Comparison of ENCODE assay signal across 9 cellular contexts in the genomic region with DNA sequence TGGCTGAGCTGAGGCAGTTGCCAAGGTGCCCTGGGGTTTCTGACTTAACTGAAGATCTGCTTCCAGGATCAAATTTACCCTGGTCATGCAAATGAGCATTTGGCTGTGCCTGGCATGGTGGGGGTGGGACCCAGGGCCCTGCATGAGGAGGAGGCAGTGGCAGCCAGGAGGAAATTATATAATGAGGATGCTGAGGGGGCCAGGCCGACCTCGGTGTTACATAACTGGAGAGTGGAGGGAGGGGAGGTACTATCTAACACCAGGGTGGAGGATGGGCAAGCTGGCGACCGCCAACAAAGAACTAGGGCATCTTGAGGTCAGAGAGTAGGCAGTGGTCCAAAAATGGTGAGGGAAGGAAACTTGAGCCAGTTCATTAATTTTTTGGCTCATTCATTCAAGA. TPM values are rescaled to one million over a fixed set of nuclear protein-coding genes. Genes with fewer than 3 reads are reported as not detected.
DNase-seq lines count a peak whose midpoint lies in the region; ATAC-seq and TF ChIP-seq lines count a peak whose summit lies in the region.
"Had no signal": no experiment of that assay in that cellular context is flagged by ENCODE, and none has a peak within 500 bp of the region (broad histone marks: within the 10 kb centered on the region; RNA-seq: fewer than 3 reads in every experiment).

No MANE protein-coding gene starts in this region.

- no peak for TF ChIP-seq CTCF in upper lobe of right lung (IDR thresholded peaks at IDR 0.05)
- TF ChIP-seq CTCF in foreskin keratinocyte (conservative IDR thresholded peaks at IDR 0.05) = no peak

- no peak overlapping the region for H3K4me3 ChIP-seq in upper lobe of right lung

- no peaks in the 10 kb centered on the region for H3K9me3 Mint-ChIP-seq in activated naive CD4-positive, alpha-beta T cell treated with anti-CD3 and anti-CD28 coated beads, Interleukin-2, amount 50 U/mL, for 24 hours
- H3K9me3 Mint-ChIP-seq in activated naive CD4-positive, alpha-beta T cell treated with anti-CD3 and anti-CD28 coated beads, Interleukin-2, amount 10 ng/mL, durations not matched to agents 7 days and 5 days = no peaks in the 10 kb centered on the region
- no peaks in the 10 kb centered on the region for H3K9me3 Mint-ChIP-seq in natural killer cell treated with Interleukin-12 subunit alpha and Interleukin-12 subunit beta and Interleukin-15 and Interleukin-18, amount 100 ng/mL, for 72 hours

- peak overlapping the region; percentile 73 for H3K27ac ChIP-seq in upper lobe of right lung
- no peak overlapping the region for H3K27ac ChIP-seq in foreskin keratinocyte

- peak overlapping the region; percentile 60 for H3K27ac Mint-ChIP-seq in activated naive CD4-positive, alpha-beta T cell treated with anti-CD3 and anti-CD28 coated beads, Interleukin-2, amount 50 U/mL, for 24 hours
- H3K27ac Mint-ChIP-seq in activated naive CD4-positive, alpha-beta T cell treated with anti-CD3 and anti-CD28 coated beads, Interleukin-2, amount 10 ng/mL, durations not matched to agents 7 days and 5 days = no peak overlapping the region
- peak overlapping the region; percentile 82 to 92 for H3K27ac Mint-ChIP-seq in natural killer cell treated with Interleukin-12 subunit alpha and Interleukin-12 subunit beta and Interleukin-15 and Interleukin-18, amount 100 ng/mL, for 72 hours

- H3K36me3 ChIP-seq in upper lobe of right lung = peaks cover 75% of the 10 kb centered on the region

- no peak for ATAC-seq in natural killer cell treated with Interleukin-12 subunit alpha and Interleukin-12 subunit beta and Interleukin-15 and Interleukin-18, amount 100 ng/mL, for 72 hours
- ATAC-seq in upper lobe of right lung (no peak), foreskin keratinocyte (no peak)

- CTCF ChIA-PET in activated naive CD4-positive, alpha-beta T cell treated with anti-CD3 and anti-CD28 coated beads, Interleukin-2, amount 10 ng/mL, durations not matched to agents 7 days and 5 days (lab: Charles Lee) = interaction anchor here (1.2 to 1.5 kb wide), 2 partner anchors 37 to 50 kb away, joined by 3 to 5 read pairs; no protein-coding TSS in a partner anchor

- intact Hi-C loops in upper lobe of right lung (cut with DNase I) = loop anchor here (10.0 kb wide), 1 partner anchor 47 kb away; no protein-coding TSS in a partner anchor

- no peaks in the 10 kb centered on the region for H3K9me3 ChIP-seq in upper lobe of right lung

- H3K4me1 Mint-ChIP-seq in activated naive CD4-positive, alpha-beta T cell treated with anti-CD3 and anti-CD28 coated beads, Interleukin-2, amount 50 U/mL, for 24 hours = peaks cover 43% of the 10 kb centered on the region
- H3K4me1 Mint-ChIP-seq in activated naive CD4-positive, alpha-beta T cell treated with anti-CD3 and anti-CD28 coated beads, Interleukin-2, amount 10 ng/mL, durations not matched to agents 7 days and 5 days = peaks cover 30% of the 10 kb centered on the region
- peaks cover 46 to 54% of the 10 kb centered on the region in 2 donors for H3K4me1 Mint-ChIP-seq in natural killer cell treated with Interleukin-12 subunit alpha and Interleukin-12 subunit beta and Interleukin-15 and Interleukin-18, amount 100 ng/mL, for 72 hours (ENCODE audit: low read depth in 2 of 2)

- no peaks in the 10 kb centered on the region for H3K27me3 Mint-ChIP-seq in activated naive CD4-positive, alpha-beta T cell treated with anti-CD3 and anti-CD28 coated beads, Interleukin-2, amount 50 U/mL, for 24 hours
- no peaks in the 10 kb centered on the region for H3K27me3 Mint-ChIP-seq in activated naive CD4-positive, alpha-beta T cell treated with anti-CD3 and anti-CD28 coated beads, Interleukin-2, amount 10 ng/mL, durations not matched to agents 7 days and 5 days
- H3K27me3 Mint-ChIP-seq in natural killer cell treated with Interleukin-12 subunit alpha and Interleukin-12 subunit beta and Interleukin-15 and Interleukin-18, amount 100 ng/mL, for 72 hours = no peaks in the 10 kb centered on the region

- H3K36me3 Mint-ChIP-seq in activated naive CD4-positive, alpha-beta T cell treated with anti-CD3 and anti-CD28 coated beads, Interleukin-2, amount 50 U/mL, for 24 hours = peaks cover 1% of the 10 kb centered on the region
- peaks cover 63% of the 10 kb centered on the region for H3K36me3 Mint-ChIP-seq in activated naive CD4-positive, alpha-beta T cell treated with anti-CD3 and anti-CD28 coated beads, Interleukin-2, amount 10 ng/mL, durations not matched to agents 7 days and 5 days
- H3K36me3 Mint-ChIP-seq in natural killer cell treated with Interleukin-12 subunit alpha and Interleukin-12 subunit beta and Interleukin-15 and Interleukin-18, amount 100 ng/mL, for 72 hours = peaks cover 13% of the 10 kb centered on the region

- H3K27me3 ChIP-seq in upper lobe of right lung = no peaks in the 10 kb centered on the region
- no peaks in the 10 kb centered on the region for H3K27me3 ChIP-seq in foreskin keratinocyte

- H3K4me1 ChIP-seq in upper lobe of right lung (peaks cover 81% of the 10 kb centered on the region), foreskin keratinocyte (peaks cover 18% of the 10 kb centered on the region)

- no peak overlapping the region for H3K4me3 Mint-ChIP-seq in activated naive CD4-positive, alpha-beta T cell treated with anti-CD3 and anti-CD28 coated beads, Interleukin-2, amount 50 U/mL, for 24 hours
- H3K4me3 Mint-ChIP-seq in activated naive CD4-positive, alpha-beta T cell treated with anti-CD3 and anti-CD28 coated beads, Interleukin-2, amount 10 ng/mL, durations not matched to agents 7 days and 5 days = no peak overlapping the region
- peak overlapping the region; percentile 66 for H3K4me3 Mint-ChIP-seq in natural killer cell treated with Interleukin-12 subunit alpha and Interleukin-12 subunit beta and Interleukin-15 and Interleukin-18, amount 100 ng/mL, for 72 hours

- no peak for DNase-seq in activated naive CD4-positive, alpha-beta T cell treated with anti-CD3 and anti-CD28 coated beads, Interleukin-2, amount 10 ng/mL, durations not matched to agents 7 days and 5 days
- DNase-seq in cerebellum (ENCODE audit: low spot score) (peak; percentile 23), upper lobe of right lung (no peak), cerebellar nuclear complex (lab: John Stamatoyannopoulos, UW) (no peak), foreskin keratinocyte (no peak), HCEC 1CT (no peak)
- DNase-seq in natural killer cell treated with Interleukin-12 subunit alpha and Interleukin-12 subunit beta and Interleukin-15 and Interleukin-18, amount 100 ng/mL, for 72 hours (ENCODE audit: low spot score) = no peak
- DNase-seq: activated CD8-positive, alpha-beta memory T cell treated with anti-CD3 and anti-CD28 coated beads for 24 hours had no signal

RNA-seq across cellular contexts. Expression of a gene that starts 16.4 kb away (rescaled TPM):
- total RNA-seq in cerebellum (9.1 TPM), upper lobe of right lung (62.8 TPM), foreskin keratinocyte (16.6 and 21.9 TPM in 2 replicates)
- 10 to 100 TPM; 31.2 to 47.2 TPM for total RNA-seq in natural killer cell treated with Interleukin-12 subunit alpha and Interleukin-12 subunit beta and Interleukin-15 and Interleukin-18, amount 100 ng/mL, for 72 hours
- polyA plus RNA-seq in foreskin keratinocyte = 11.3 and 14.2 TPM in 2 replicates

RNA-seq across cellular contexts. Expression of a gene that starts 32.7 kb away (rescaled TPM):
- total RNA-seq in cerebellum = 5.3 TPM
- 10 to 100 TPM; 24.7 to 91.9 TPM for total RNA-seq in natural killer cell treated with Interleukin-12 subunit alpha and Interleukin-12 subunit beta and Interleukin-15 and Interleukin-18, amount 100 ng/mL, for 72 hours
- total RNA-seq in upper lobe of right lung = 0.67 TPM
- 16.0 and 18.6 TPM in 2 replicates for total RNA-seq in foreskin keratinocyte
- polyA plus RNA-seq in foreskin keratinocyte = 11.2 and 15.0 TPM in 2 replicates

RNA-seq across cellular contexts. Expression of a gene that starts 53.6 kb away (rescaled TPM):
- total RNA-seq in cerebellum (12.2 TPM), upper lobe of right lung (6.0 TPM), foreskin keratinocyte (2.9 and 5.1 TPM in 2 replicates)
- total RNA-seq in natural killer cell treated with Interleukin-12 subunit alpha and Interleukin-12 subunit beta and Interleukin-15 and Interleukin-18, amount 100 ng/mL, for 72 hours = 1 to 10 TPM; 3.1 to 5.0 TPM
- 2.0 and 3.1 TPM in 2 replicates for polyA plus RNA-seq in foreskin keratinocyte
